9 cellular contexts compared by ENCODE assay signal in the genomic region with DNA sequence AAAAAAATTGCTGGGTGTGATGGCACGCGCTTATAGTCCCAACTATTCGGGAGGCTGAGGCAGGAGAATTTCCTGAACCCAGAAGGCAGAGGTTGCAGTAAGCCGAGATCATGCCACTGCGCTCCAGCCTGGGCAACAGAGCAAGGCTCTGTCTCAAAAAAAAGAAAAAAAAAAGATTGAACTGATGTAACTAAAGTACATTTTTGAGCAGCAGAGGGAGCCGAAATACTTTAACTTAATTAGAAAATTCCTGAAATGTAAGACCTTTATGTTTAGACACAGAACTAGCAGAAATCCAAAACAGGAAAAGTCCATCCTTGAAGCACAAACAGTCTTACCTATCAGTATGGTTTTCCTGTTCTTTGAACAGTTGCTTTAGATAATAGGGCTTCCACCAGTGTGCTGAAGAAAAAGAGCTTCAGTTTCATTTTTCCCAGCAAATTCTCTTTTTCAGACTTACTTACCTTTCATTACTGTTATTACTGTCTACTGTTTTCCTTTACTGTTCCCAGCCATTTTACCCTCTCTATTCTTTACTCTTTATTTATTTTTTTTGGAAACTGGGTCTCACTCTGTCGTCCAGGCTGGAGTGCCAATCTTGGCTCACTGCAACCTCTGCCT. TPM values are rescaled to one million over a fixed set of nuclear protein-coding genes. Genes with fewer than 3 reads are reported as not detected.
A peak's percentile ranks its signal among the peaks of the same experiment; 100 is the strongest.
DNase-seq lines count a peak whose midpoint lies in the region; ATAC-seq, FAIRE-seq and TF ChIP-seq lines count a peak whose summit lies in the region.
"Had no signal": no experiment of that assay in that cellular context is flagged by ENCODE, and none has a peak within 500 bp of the region (broad histone marks: within the 10 kb centered on the region; RNA-seq: fewer than 3 reads in every experiment).

No MANE protein-coding gene starts in this region.

- H3K27me3 ChIP-seq in GM12878 (replicated peaks in 1 of 2; ENCODE audit: control insufficient read depth in 2 of 2, insufficient read depth in 2 of 2, low read length in 1 of 2) (no peaks in the 10 kb centered on the region), H7 (ENCODE audit: control insufficient read depth, insufficient read depth, low read length) (no peaks in the 10 kb centered on the region; the same call in 1 of the 2 replicates)

- H3K27ac ChIP-seq in GM12878 (ENCODE audit: control insufficient read depth, insufficient read depth): no peak overlapping the region

- peak in 1 of 3 experiments; percentile 43; a peak in 1 of 6 replicates for TF ChIP-seq CTCF in GM12878 (IDR thresholded peaks at IDR 0.05 in 2 of 3, conservative IDR thresholded peaks at IDR 0.05 in 1 of 3; ENCODE audit: control insufficient read depth in 2 of 3, extremely low read depth in 1 of 3, insufficient read depth in 1 of 3, low read depth in 3 of 3, low read length in 3 of 3)

- intact Hi-C loops in GM12878 (cut with micrococcal nuclease; ENCODE audit: unreplicated experiment): loop anchor here (2.0 to 10.0 kb wide), 4 partner anchors 208 to 302 kb away; no protein-coding TSS in a partner anchor

- H3K4me2 ChIP-seq in GM12878 (ENCODE audit: control insufficient read depth, insufficient read depth): no peak overlapping the region

- RAD21 ChIA-PET in GM12878 (lab: Charles Lee; ENCODE audit: unreplicated experiment): interaction anchor here (0.5 to 2.9 kb wide), 20 partner anchors 17 to 306 kb away, joined by 3 to 39 read pairs (median 4); partner anchors contain the start of genes TRIP4 and ZNF609

- POLR2A ChIA-PET in GM12878 (lab: Charles Lee): interaction anchor here (0.5 to 1.2 kb wide), 5 partner anchors 172 to 253 kb away, joined by 3 to 4 read pairs (median 4); no protein-coding TSS in a partner anchor
- POLR2A ChIA-PET in naive thymus-derived CD8-positive, alpha-beta T cell (lab: Charles Lee): interaction anchor here (0.6 to 1.9 kb wide), 9 partner anchors 10 to 227 kb away, joined by 3 to 9 read pairs (median 5); no protein-coding TSS in a partner anchor

- no peak for ATAC-seq in GM12878
- no peak for ATAC-seq in naive thymus-derived CD8-positive, alpha-beta T cell
- no peak for ATAC-seq in GM21717 (IDR thresholded peaks at IDR 0.05; ENCODE audit: unreplicated experiment)
- no peak for ATAC-seq in GM18907 (IDR thresholded peaks at IDR 0.05; ENCODE audit: unreplicated experiment)

- H3K4me3 ChIP-seq in GM12878 (no peak overlapping the region), H7 (ENCODE audit: insufficient read depth, low read depth, low read length) (no peak overlapping the region)

- FAIRE-seq in GM12878 (lab: Jason Lieb, UNC): no peak

- TF ChIP-seq POLR2A in GM12878 (IDR thresholded peaks at IDR 0.05; ENCODE audit: low read depth, low read length): no peak

- SMC1A ChIA-PET in GM12878 (lab: Charles Lee; ENCODE audit: uncharacterized antibody, unreplicated experiment): interaction anchor here (0.6 to 4.9 kb wide), 28 partner anchors 21 to 421 kb away, joined by 3 to 49 read pairs (median 4); partner anchors contain the start of gene ZNF609

- no peak overlapping the region for H2AFZ ChIP-seq in GM12878 (ENCODE audit: control insufficient read depth, low read depth, low read length)

- peaks cover 32% of the 10 kb centered on the region for H3K4me1 ChIP-seq in GM12878 (ENCODE audit: control insufficient read depth, insufficient read depth, low read length)

- peak; percentile 41 for TF ChIP-seq RAD21 in GM12878 (IDR thresholded peaks at IDR 0.05; ENCODE audit: insufficient read depth, low read depth, low read length)

- no peaks in the 10 kb centered on the region for H3K9me3 Mint-ChIP-seq in naive thymus-derived CD8-positive, alpha-beta T cell
- H3K9me3 Mint-ChIP-seq: naive B cell had no signal

- H4K20me1 ChIP-seq in GM12878 (ENCODE audit: control insufficient read depth, insufficient read depth): no peaks in the 10 kb centered on the region

- in situ Hi-C loops in GM12878 (cut with MboI): no loop called here

- H3K4me3 Mint-ChIP-seq in naive thymus-derived CD8-positive, alpha-beta T cell: peak overlapping the region in 8 of 10 donors; percentile 42 to 73 (median 52)

- no peaks in the 10 kb centered on the region for H3K79me2 ChIP-seq in GM12878 (ENCODE audit: control insufficient read depth, insufficient read depth, low read length)

- H3K36me3 ChIP-seq in GM12878 (ENCODE audit: control insufficient read depth in 2 of 2, insufficient read depth in 2 of 2, low read length in 1 of 2) (peaks cover 0 to 12% of the 10 kb centered on the region in 2 experiments; a peak in 2 of 4 replicates), H7 (replicated peaks; ENCODE audit: control insufficient read depth, insufficient read depth, low read length) (0 out of 2 replicates have a peak, but pooled peaks cover 1% of the 10 kb centered on the region)

- H3K9ac ChIP-seq in GM12878 (ENCODE audit: control insufficient read depth, insufficient read depth, low read length): no peak overlapping the region

- BruUV-seq in GM12878 (replicated peaks; lab: Mats Ljungman, UMichigan): no TSS peak

- DNase-seq in NCI-H1417 (lab: John Stamatoyannopoulos, UW) (peak in 2 of 3 experiments; percentile 5 to 46), NCI-H1417 treated with DMSO at 0.1 percent for 48 hours (lab: John Stamatoyannopoulos, UW) (no peak), M059J (ENCODE audit: low read depth) (peak; percentile 38), GM12878 (ENCODE audit: low read depth, low spot score) (no peak), H7 (no peak)
- peak in 2 of 10 donors; percentile 26 to 28 for DNase-seq in naive thymus-derived CD8-positive, alpha-beta T cell
- DNase-seq: naive B cell had no signal

- peak overlapping the region; percentile 68 to 96 (median 91) for H3K27ac Mint-ChIP-seq in naive thymus-derived CD8-positive, alpha-beta T cell

- 89% methylated on average over 7 of the region's 7 CpGs for WGBS in GM12878 (ENCODE audit: insufficient coverage, insufficient replicate concordance, low lambda C conversion rate, missing lambda C conversion rate)

- no peaks in the 10 kb centered on the region for H3K9me3 ChIP-seq in GM12878 (replicated peaks; ENCODE audit: control insufficient read depth, insufficient read depth, low read length)

- H3K27me3 Mint-ChIP-seq in naive thymus-derived CD8-positive, alpha-beta T cell: no peaks in the 10 kb centered on the region
- H3K27me3 Mint-ChIP-seq: naive B cell had no signal

- no peak for TF ChIP-seq EP300 in GM12878 (IDR thresholded peaks at IDR 0.05; ENCODE audit: borderline replicate concordance in 1 of 2, control insufficient read depth in 1 of 2, low read depth in 2 of 2, low read length in 2 of 2)

- CTCF ChIA-PET in GM12878 (lab: Yijun Ruan, JAX): interaction anchor here (0.6 to 5.7 kb wide), 26 partner anchors 9 to 302 kb away, joined by 3 to 64 read pairs (median 4); no protein-coding TSS in a partner anchor

- H3K4me1 Mint-ChIP-seq in naive thymus-derived CD8-positive, alpha-beta T cell: peaks cover 24 to 49% (median 46%) of the 10 kb centered on the region in 4 donors

- H3K36me3 Mint-ChIP-seq in naive thymus-derived CD8-positive, alpha-beta T cell: peaks cover 0 to 35% (median 18%) of the 10 kb centered on the region in 3 donors

RNA-seq across cellular contexts. Expression of gene ZNF609, which starts 33.4 kb away (rescaled TPM):
- 10.6 and 18.1 TPM in 2 replicates for total RNA-seq in M059J (2014; rRNA removed; shearing (Covaris generic))
- total RNA-seq in GM12878 (2013; cell fraction: nucleolus; rRNA removed): 96.4 and 97.4 TPM in 2 replicates
- total RNA-seq in GM12878 (2014; rRNA removed) (13.4 and 14.1 TPM in 2 replicates), GM12878 (2014; rRNA removed; fragmentation: Illumina TruSeq; extraction: Trizol) (15.5 and 16.2 TPM in 2 replicates), GM12878 (2021) (34.1 and 35.3 TPM in 2 replicates)
- polyA plus RNA-seq in GM12878 (2011; ENCODE audit: low read depth): 9.4 TPM
- polyA plus RNA-seq in GM12878 (2011; rRNA removed) (19.0 and 30.8 TPM in 2 replicates), GM12878 (2014; fragmentation: Illumina TruSeq; extraction: Trizol) (20.5 and 22.6 TPM in 2 replicates), GM12878 (2014; fragmentation: Nextera tagmentation; extraction: Ambion mirVana) (1 to 10 TPM; 5.1 to 7.4 TPM), GM12878 (2014; rRNA removed) (13.1 and 15.4 TPM in 2 replicates), GM12878 (2016; fragmentation: Nextera tagmentation; extraction: Ambion mirVana) (1 to 10 TPM; 7.0 to 7.7 TPM)
- 13.4 and 18.3 TPM in 2 replicates for polyA plus RNA-seq in GM12878 (2011; cell fraction: cytosol; rRNA removed)
- polyA plus RNA-seq in GM12878 (2011; cell fraction: nucleus; rRNA removed): 23.9 and 29.3 TPM in 2 replicates
- polyA plus RNA-seq in GM12878 (2012): 13.6 and 15.9 TPM in 2 replicates
- polyA minus RNA-seq in GM12878 (2011; rRNA and poly(A)+ RNA removed): 32.6 and 115 TPM in 2 replicates
- 12.2 and 13.2 TPM in 2 replicates for polyA minus RNA-seq in GM12878 (2011; cell fraction: cytosol; rRNA and poly(A)+ RNA removed)
- polyA minus RNA-seq in GM12878 (2011; cell fraction: nucleus; rRNA and poly(A)+ RNA removed): 18.5 and 29.1 TPM in 2 replicates
- total RNA-seq in naive thymus-derived CD8-positive, alpha-beta T cell: 10 to 100 TPM; 66.1 to 68.2 TPM
- polyA plus RNA-seq in naive thymus-derived CD8-positive, alpha-beta T cell: 10 to 100 TPM; 10.2 to 23.7 (median 13.5) TPM
- total RNA-seq in H7 (2014; rRNA removed; shearing (Covaris generic)): 24.8 and 32.8 TPM in 2 replicates

RNA-seq across cellular contexts. Expression of gene TRIP4, which starts 39.3 kb away (rescaled TPM):
- total RNA-seq in M059J (2014; rRNA removed; shearing (Covaris generic)): 10.5 and 10.6 TPM in 2 replicates
- 18.7 and 22.6 TPM in 2 replicates for total RNA-seq in GM12878 (2013; cell fraction: nucleolus; rRNA removed)
- 5.9 and 6.4 TPM in 2 replicates for total RNA-seq in GM12878 (2014; rRNA removed)
- 11.8 and 12.4 TPM in 2 replicates for total RNA-seq in GM12878 (2014; rRNA removed; fragmentation: Illumina TruSeq; extraction: Trizol)
- 17.0 and 19.1 TPM in 2 replicates for total RNA-seq in GM12878 (2021)
- 14.1 TPM for polyA plus RNA-seq in GM12878 (2011; ENCODE audit: low read depth)
- 20.0 and 28.2 TPM in 2 replicates for polyA plus RNA-seq in GM12878 (2011; rRNA removed)
- 10.3 and 10.9 TPM in 2 replicates for polyA plus RNA-seq in GM12878 (2011; cell fraction: cytosol; rRNA removed)
- polyA plus RNA-seq in GM12878 (2011; cell fraction: nucleus; rRNA removed): 11.2 and 12.7 TPM in 2 replicates
- 15.0 and 18.2 TPM in 2 replicates for polyA plus RNA-seq in GM12878 (2012)
- 22.7 and 26.0 TPM in 2 replicates for polyA plus RNA-seq in GM12878 (2014; fragmentation: Illumina TruSeq; extraction: Trizol)
- polyA plus RNA-seq in GM12878 (2014; fragmentation: Nextera tagmentation; extraction: Ambion mirVana): 10 to 100 TPM; 20.0 to 23.8 TPM
- polyA plus RNA-seq in GM12878 (2014; rRNA removed): 12.0 and 15.2 TPM in 2 replicates
- polyA plus RNA-seq in GM12878 (2016; fragmentation: Nextera tagmentation; extraction: Ambion mirVana): 10 to 100 TPM; 24.1 to 24.5 TPM
- polyA minus RNA-seq in GM12878 (2011; rRNA and poly(A)+ RNA removed): 14.0 and 15.4 TPM in 2 replicates
- 5.5 and 7.8 TPM in 2 replicates for polyA minus RNA-seq in GM12878 (2011; cell fraction: cytosol; rRNA and poly(A)+ RNA removed)
- 8.8 and 27.6 TPM in 2 replicates for polyA minus RNA-seq in GM12878 (2011; cell fraction: nucleus; rRNA and poly(A)+ RNA removed)
- 10 to 100 TPM; 25.8 to 27.2 TPM for total RNA-seq in naive thymus-derived CD8-positive, alpha-beta T cell
- 10 to 100 TPM; 19.7 to 24.3 (median 24.2) TPM for polyA plus RNA-seq in naive thymus-derived CD8-positive, alpha-beta T cell
- 6.9 and 8.3 TPM in 2 replicates for total RNA-seq in H7 (2014; rRNA removed; shearing (Covaris generic))

RNA-seq across cellular contexts. Expression of gene PCLAF, which starts 45.7 kb away (rescaled TPM):
- 90.7 and 163 TPM in 2 replicates for total RNA-seq in M059J (2014; rRNA removed; shearing (Covaris generic))
- 22.6 and 34.6 TPM in 2 replicates for total RNA-seq in GM12878 (2013; cell fraction: nucleolus; rRNA removed)
- 171 and 200 TPM in 2 replicates for total RNA-seq in GM12878 (2014; rRNA removed)
- total RNA-seq in GM12878 (2014; rRNA removed; fragmentation: Illumina TruSeq; extraction: Trizol): 79.0 and 80.1 TPM in 2 replicates
- 88.6 and 90.6 TPM in 2 replicates for total RNA-seq in GM12878 (2021)
- 70.2 TPM for polyA plus RNA-seq in GM12878 (2011; ENCODE audit: low read depth)
- polyA plus RNA-seq in GM12878 (2011; rRNA removed): 368 and 467 TPM in 2 replicates
- 106 and 146 TPM in 2 replicates for polyA plus RNA-seq in GM12878 (2011; cell fraction: cytosol; rRNA removed)
- 98.0 and 107 TPM in 2 replicates for polyA plus RNA-seq in GM12878 (2011; cell fraction: nucleus; rRNA removed)
- 112 and 155 TPM in 2 replicates for polyA plus RNA-seq in GM12878 (2012)
- 293 and 408 TPM in 2 replicates for polyA plus RNA-seq in GM12878 (2014; fragmentation: Illumina TruSeq; extraction: Trizol)
- 100 to 1,000 TPM; 508 to 627 TPM for polyA plus RNA-seq in GM12878 (2014; fragmentation: Nextera tagmentation; extraction: Ambion mirVana)
- polyA plus RNA-seq in GM12878 (2014; rRNA removed): 283 and 318 TPM in 2 replicates
- 100 to 1,000 TPM; 376 to 393 TPM for polyA plus RNA-seq in GM12878 (2016; fragmentation: Nextera tagmentation; extraction: Ambion mirVana)
- 75.5 and 84.5 TPM in 2 replicates for polyA minus RNA-seq in GM12878 (2011; rRNA and poly(A)+ RNA removed)
- polyA minus RNA-seq in GM12878 (2011; cell fraction: cytosol; rRNA and poly(A)+ RNA removed): 13.6 and 24.7 TPM in 2 replicates
- polyA minus RNA-seq in GM12878 (2011; cell fraction: nucleus; rRNA and poly(A)+ RNA removed): 20.6 and 34.7 TPM in 2 replicates
- total RNA-seq in naive thymus-derived CD8-positive, alpha-beta T cell: 1 to 10 TPM; 1.5 TPM
- under 1 TPM in 2 of 3 donors, not detected in 1; 0.16 to 0.22 TPM for polyA plus RNA-seq in naive thymus-derived CD8-positive, alpha-beta T cell
- 46.4 and 46.5 TPM in 2 replicates for total RNA-seq in H7 (2014; rRNA removed; shearing (Covaris generic))

Comparison
In these comparisons a context has a peak if more than half of its experiments do, and no peak if none do; other contexts are left out.
1. DNase-seq: peak in NCI-H1417 (2 of 3) and M059J (single experiment); none in NCI-H1417 treated with DMSO at 0.1 percent for 48 hours (single experiment), GM12878 (single experiment) and H7 (single experiment).
2. RNA of gene PCLAF, which starts 45.7 kb away (total RNA-seq): 90.7 to 163 TPM in M059J, 22.6 to 200 TPM in GM12878 and 46.4 to 46.5 TPM in H7; 1.5 TPM in naive thymus-derived CD8-positive, alpha-beta T cell; every median in the first group is over 4 times any median in the second.